1 cellular context compared by ENCODE assay signal in genomic region chr5:59099270-59099994, GRCh38.
TF ChIP-seq lines count a peak whose summit lies in the region.

No MANE protein-coding gene starts in this region.

TF ChIP-seq in SK-N-SH treated with all-trans-retinoic acid at 6 μM for 48 hours, 23 proteins besides CTCF, POLR2A, EP300 and RAD21 (continued from another document):
- no peak for TF ChIP-seq ZFP3 (CRISPR knock-in tag; IDR thresholded peaks at IDR 0.05)
- TF ChIP-seq, protein P1, sequence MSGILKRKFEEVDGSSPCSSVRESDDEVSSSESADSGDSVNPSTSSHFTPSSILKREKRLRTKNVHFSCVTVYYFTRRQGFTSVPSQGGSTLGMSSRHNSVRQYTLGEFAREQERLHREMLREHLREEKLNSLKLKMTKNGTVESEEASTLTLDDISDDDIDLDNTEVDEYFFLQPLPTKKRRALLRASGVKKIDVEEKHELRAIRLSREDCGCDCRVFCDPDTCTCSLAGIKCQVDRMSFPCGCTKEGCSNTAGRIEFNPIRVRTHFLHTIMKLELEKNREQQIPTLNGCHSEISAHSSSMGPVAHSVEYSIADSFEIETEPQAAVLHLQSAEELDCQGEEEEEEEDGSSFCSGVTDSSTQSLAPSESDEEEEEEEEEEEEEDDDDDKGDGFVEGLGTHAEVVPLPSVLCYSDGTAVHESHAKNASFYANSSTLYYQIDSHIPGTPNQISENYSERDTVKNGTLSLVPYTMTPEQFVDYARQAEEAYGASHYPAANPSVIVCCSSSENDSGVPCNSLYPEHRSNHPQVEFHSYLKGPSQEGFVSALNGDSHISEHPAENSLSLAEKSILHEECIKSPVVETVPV (CRISPR knock-in tag; IDR thresholded peaks at IDR 0.05): no peak
